Comparison of ENCODE assay signal across 8 cellular contexts in the genomic region with DNA sequence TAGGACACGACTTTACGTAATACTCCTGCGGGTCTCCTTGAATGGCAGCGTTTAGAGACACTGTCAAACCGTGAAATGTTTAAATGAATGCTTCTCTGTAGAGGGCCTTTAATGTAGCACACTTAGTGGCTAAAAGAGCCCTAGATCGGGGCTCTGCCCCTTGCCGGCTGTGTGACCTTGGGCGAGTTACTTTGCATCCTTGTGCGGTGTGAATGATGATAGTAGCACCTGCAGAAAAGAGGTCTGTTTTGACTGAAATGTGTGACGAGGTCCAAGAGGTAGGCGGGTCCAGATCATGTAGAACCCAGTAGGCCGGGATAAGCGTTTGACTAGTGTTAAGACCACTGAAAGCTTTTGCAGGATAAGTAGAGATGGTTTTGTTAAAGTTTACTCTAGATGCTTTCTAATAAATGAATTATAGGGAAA. TPM values are rescaled to one million over a fixed set of nuclear protein-coding genes. Genes with fewer than 3 reads are reported as not detected.
DNase-seq lines count a peak whose midpoint lies in the region; ATAC-seq, FAIRE-seq and TF ChIP-seq lines count a peak whose summit lies in the region.

No MANE protein-coding gene starts in this region.

- DNase-seq in activated CD8-positive, alpha-beta memory T cell treated with anti-CD3 and anti-CD28 coated beads, Interleukin-2, amount 10 ng/mL, durations not matched to agents 7 days and 5 days, result peak; percentile 60
- no peak for DNase-seq in activated CD8-positive, alpha-beta memory T cell treated with anti-CD3 and anti-CD28 coated beads for 24 hours
- DNase-seq in NCI-H2227 (lab: John Stamatoyannopoulos, UW; ENCODE audit: unreplicated experiment), result peak; percentile 55
- peak in 1 of 3 donors; percentile 40 for DNase-seq in mucosa of descending colon
- DNase-seq in HuH-7.5 (ENCODE audit: low spot score), result no peak
- DNase-seq in D721Med (ENCODE audit: insufficient read length, low spot score), result no peak

- peak; percentile 24 for ATAC-seq in activated CD8-positive, alpha-beta memory T cell treated with anti-CD3 and anti-CD28 coated beads, Interleukin-2, amount 10 ng/mL, durations not matched to agents 7 days and 5 days
- ATAC-seq in HG02588 (IDR thresholded peaks at IDR 0.05; ENCODE audit: unreplicated experiment) (peak; percentile 27), mucosa of descending colon (peak; percentile 14)

- peaks cover 20% of the 10 kb centered on the region for H3K4me1 ChIP-seq in mucosa of descending colon (ENCODE audit: low read depth)

- H3K36me3 ChIP-seq in mucosa of descending colon (ENCODE audit: low read depth), result no peaks in the 10 kb centered on the region

- FAIRE-seq in D721Med (lab: Jason Lieb, UNC), result no peak

- peaks cover 42% of the 10 kb centered on the region for H3K4me1 Mint-ChIP-seq in activated CD8-positive, alpha-beta memory T cell treated with anti-CD3 and anti-CD28 coated beads, Interleukin-2, amount 10 ng/mL, durations not matched to agents 7 days and 5 days
- H3K4me1 Mint-ChIP-seq in dendritic cell treated with granulocyte-macrophage colony-stimulating factor and Interleukin-4, amounts not matched to agents 40 ng/mL and 50 ng/mL, for 4 days (ENCODE audit: low read depth), result peaks cover 31% of the 10 kb centered on the region

- peak overlapping the region; percentile 86 for H3K4me3 ChIP-seq in mucosa of descending colon

- TF ChIP-seq CTCF in mucosa of descending colon (IDR thresholded peaks at IDR 0.05) (no peak), D721Med (IDR thresholded peaks at IDR 0.05; ENCODE audit: insufficient read depth, missing control alignments) (no peak)

- no peaks in the 10 kb centered on the region for H3K27me3 Mint-ChIP-seq in activated CD8-positive, alpha-beta memory T cell treated with anti-CD3 and anti-CD28 coated beads, Interleukin-2, amount 10 ng/mL, durations not matched to agents 7 days and 5 days
- no peaks in the 10 kb centered on the region for H3K27me3 Mint-ChIP-seq in dendritic cell treated with granulocyte-macrophage colony-stimulating factor and Interleukin-4, amounts not matched to agents 40 ng/mL and 50 ng/mL, for 4 days

- intact Hi-C loops in dendritic cell treated with granulocyte-macrophage colony-stimulating factor and Interleukin-4, amounts not matched to agents 40 ng/mL and 50 ng/mL, for 4 days (cut with micrococcal nuclease), result loop anchor here (1.0 to 10.0 kb wide), 3 partner anchors 44 to 590 kb away; partner anchors contain the start of genes C11orf54, CEP295, SLC36A4 and TAF1D
- intact Hi-C loops in mucosa of descending colon (cut with DNase I, micrococcal nuclease), result no loop called here

- peak overlapping the region; percentile 86 for H3K27ac Mint-ChIP-seq in activated CD8-positive, alpha-beta memory T cell treated with anti-CD3 and anti-CD28 coated beads, Interleukin-2, amount 10 ng/mL, durations not matched to agents 7 days and 5 days
- H3K27ac Mint-ChIP-seq in dendritic cell treated with granulocyte-macrophage colony-stimulating factor and Interleukin-4, amounts not matched to agents 40 ng/mL and 50 ng/mL, for 4 days, result peak overlapping the region; percentile 90

- CTCF ChIA-PET in activated CD8-positive, alpha-beta memory T cell treated with anti-CD3 and anti-CD28 coated beads, Interleukin-2, amount 10 ng/mL, durations not matched to agents 7 days and 5 days (lab: Charles Lee), result no interaction called here

- peak overlapping the region; percentile 85 for H3K4me3 Mint-ChIP-seq in activated CD8-positive, alpha-beta memory T cell treated with anti-CD3 and anti-CD28 coated beads, Interleukin-2, amount 10 ng/mL, durations not matched to agents 7 days and 5 days
- H3K4me3 Mint-ChIP-seq in dendritic cell treated with granulocyte-macrophage colony-stimulating factor and Interleukin-4, amounts not matched to agents 40 ng/mL and 50 ng/mL, for 4 days, result peak overlapping the region; percentile 88

- H3K9me3 Mint-ChIP-seq in activated CD8-positive, alpha-beta memory T cell treated with anti-CD3 and anti-CD28 coated beads, Interleukin-2, amount 10 ng/mL, durations not matched to agents 7 days and 5 days (ENCODE audit: low read depth), result no peaks in the 10 kb centered on the region
- H3K9me3 Mint-ChIP-seq in dendritic cell treated with granulocyte-macrophage colony-stimulating factor and Interleukin-4, amounts not matched to agents 40 ng/mL and 50 ng/mL, for 4 days, result no peaks in the 10 kb centered on the region

- peaks cover 27% of the 10 kb centered on the region for H3K36me3 Mint-ChIP-seq in activated CD8-positive, alpha-beta memory T cell treated with anti-CD3 and anti-CD28 coated beads, Interleukin-2, amount 10 ng/mL, durations not matched to agents 7 days and 5 days
- H3K36me3 Mint-ChIP-seq in dendritic cell treated with granulocyte-macrophage colony-stimulating factor and Interleukin-4, amounts not matched to agents 40 ng/mL and 50 ng/mL, for 4 days (ENCODE audit: low read depth), result peaks cover 54% of the 10 kb centered on the region

- H3K9me3 ChIP-seq in mucosa of descending colon, result no peaks in the 10 kb centered on the region

RNA-seq across cellular contexts. Expression of gene MED17, which starts 0.9 kb away (rescaled TPM):
- 10 to 100 TPM; 38.8 to 47.2 TPM for total RNA-seq in activated CD8-positive, alpha-beta memory T cell treated with anti-CD3 and anti-CD28 coated beads, Interleukin-2, amount 10 ng/mL, durations not matched to agents 7 days and 5 days
- 10 to 100 TPM; 22.3 to 33.8 (median 29.6) TPM for total RNA-seq in mucosa of descending colon

RNA-seq across cellular contexts. Expression of gene C11orf54, which starts 43.5 kb away (rescaled TPM):
- 10 to 100 TPM; 17.1 to 18.3 TPM for total RNA-seq in activated CD8-positive, alpha-beta memory T cell treated with anti-CD3 and anti-CD28 coated beads, Interleukin-2, amount 10 ng/mL, durations not matched to agents 7 days and 5 days
- 10 to 100 TPM; 42.8 to 96.0 (median 48.0) TPM for total RNA-seq in mucosa of descending colon

RNA-seq across cellular contexts. Expression of gene TAF1D, which starts 43.7 kb away (rescaled TPM):
- 100 to 1,000 TPM; 201 to 221 TPM for total RNA-seq in activated CD8-positive, alpha-beta memory T cell treated with anti-CD3 and anti-CD28 coated beads, Interleukin-2, amount 10 ng/mL, durations not matched to agents 7 days and 5 days
- 10 to 100 TPM; 64.7 to 85.2 (median 84.0) TPM for total RNA-seq in mucosa of descending colon

Comparison
In these comparisons a context has a peak if more than half of its experiments do, and no peak if none do; other contexts are left out.
1. DNase-seq: peak in activated CD8-positive, alpha-beta memory T cell treated with anti-CD3 and anti-CD28 coated beads, Interleukin-2, amount 10 ng/mL, durations not matched to agents 7 days and 5 days (single experiment) and NCI-H2227 (single experiment); none in activated CD8-positive, alpha-beta memory T cell treated with anti-CD3 and anti-CD28 coated beads for 24 hours (single experiment), HuH-7.5 (single experiment) and D721Med (single experiment).
2. Peak in every context shown above with its lines, with median percentiles within 50 percentile points of each other: ATAC-seq.